Comparison of ENCODE assay signal across 1 cellular context in genomic region chr19:1091544-1092175, GRCh38.
TF ChIP-seq lines count a peak whose summit lies in the region.

No MANE protein-coding gene starts in this region.

TF ChIP-seq in K562, 482 proteins besides CTCF, POLR2A, EP300 and RAD21:
- TF ChIP-seq ZFPM2 (CRISPR knock-in tag; IDR thresholded peaks at IDR 0.05) (no peak), MCM7 (IDR thresholded peaks at IDR 0.05) (no peak), ZBTB33 (CRISPR knock-in tag; IDR thresholded peaks at IDR 0.05) (peak; percentile 51; the same call in 1 of the 2 replicates)
